ENCODE assay signal across 1 cellular context in the genomic region with DNA sequence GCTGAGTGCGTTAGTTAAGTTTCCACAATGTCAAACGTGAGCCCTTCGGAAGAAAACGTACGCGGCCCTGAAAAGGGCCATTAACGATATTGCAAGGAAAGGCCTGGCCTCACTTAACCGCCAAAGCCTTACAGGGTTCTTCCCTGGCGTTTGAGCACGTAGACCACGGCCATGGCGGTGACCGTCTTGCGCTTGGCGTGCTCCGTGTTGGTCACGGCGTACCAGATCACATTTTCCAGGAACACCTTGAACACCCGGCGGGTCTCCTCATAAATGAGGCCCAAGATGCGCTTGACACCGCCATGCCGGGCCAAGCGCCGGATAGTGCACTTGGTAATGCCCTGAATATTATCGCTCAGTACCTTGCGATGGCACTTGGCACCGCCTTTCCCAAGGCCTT.
TF ChIP-seq lines count a peak whose summit lies in the region.

No MANE protein-coding gene starts in this region.

TF ChIP-seq in H1, 55 proteins besides CTCF, POLR2A, EP300 and RAD21:
- TF ChIP-seq SP2 (IDR thresholded peaks at IDR 0.05; ENCODE audit: low read length) (no peak), KDM1A (IDR thresholded peaks at IDR 0.05; ENCODE audit: borderline replicate concordance, low read length) (no peak), YY1 (IDR thresholded peaks at IDR 0.05; ENCODE audit: low read depth, low read length) (no peak)
